Comparison of ENCODE assay signal across 8 cellular contexts in the genomic region with DNA sequence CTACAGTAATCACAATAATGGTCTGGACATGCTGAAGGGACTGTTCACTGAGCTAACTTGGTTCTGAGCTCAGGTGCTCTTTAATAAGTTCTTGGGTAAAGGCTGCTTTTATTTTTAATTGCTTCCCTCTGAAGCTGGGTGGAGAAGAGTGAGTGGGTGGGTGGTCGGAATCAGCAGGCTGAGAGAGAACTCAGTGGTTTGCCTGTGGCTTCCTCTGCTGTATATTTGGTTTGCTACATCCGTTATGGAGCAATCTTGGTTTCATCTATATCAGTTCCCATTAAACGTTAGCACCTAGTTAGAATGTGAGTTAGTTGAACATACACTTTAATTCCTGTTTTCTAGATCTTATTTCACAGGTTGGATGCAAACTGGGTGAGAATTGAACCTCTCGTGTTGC. TPM values are rescaled to one million over a fixed set of nuclear protein-coding genes. Genes with fewer than 3 reads are reported as not detected.
DNase-seq lines count a peak whose midpoint lies in the region; ATAC-seq and TF ChIP-seq lines count a peak whose summit lies in the region.

No MANE protein-coding gene starts in this region.

- no peak overlapping the region for H3K4me3 ChIP-seq in HAP-1
- H3K4me3 ChIP-seq in mammary epithelial cell (replicated peaks in 1 of 3; ENCODE audit: insufficient read depth in 1 of 3, low read depth in 2 of 3, low read length in 3 of 3), result no peak overlapping the region

- peak overlapping the region; percentile 75 for H3K27ac Mint-ChIP-seq in nephron progenitor cell

- no peak overlapping the region for H3K9ac ChIP-seq in mammary epithelial cell (ENCODE audit: insufficient read depth, low read length)

- H3K36me3 ChIP-seq in HAP-1 (replicated peaks) (peaks cover 38% of the 10 kb centered on the region), mammary epithelial cell (ENCODE audit: insufficient read depth, low read length) (peaks cover 17% of the 10 kb centered on the region)

- no peak overlapping the region for H2AFZ ChIP-seq in mammary epithelial cell (ENCODE audit: low read depth, low read length)

- no TSS peak for BruUV-seq in mammary epithelial cell (replicated peaks; lab: Mats Ljungman, UMichigan)

- no peaks in the 10 kb centered on the region for H4K20me1 ChIP-seq in mammary epithelial cell (ENCODE audit: insufficient read depth, low read length)

- CTCF ChIA-PET in mammary epithelial cell (lab: Charles Lee; ENCODE audit: low non-redundant PET), result no interaction called here

- dilution Hi-C loops in mammary epithelial cell (cut with HindIII; ENCODE audit: low sequenced_read_pairs), result no loop called here

- no peak overlapping the region for H3K4me3 Mint-ChIP-seq in nephron progenitor cell

- H3K36me3 Mint-ChIP-seq in nephron progenitor cell (ENCODE audit: low read depth), result peaks cover 57% of the 10 kb centered on the region

- H3K4me2 ChIP-seq in mammary epithelial cell (ENCODE audit: insufficient read depth, low read depth, low read length), result no peak overlapping the region

- DNase-seq in Right ventricle myocardium superior, result no peak
- DNase-seq in cardiac septum (ENCODE audit: low spot score), result no peak
- DNase-seq in activated CD8-positive, alpha-beta memory T cell treated with anti-CD3 and anti-CD28 coated beads for 48 hours (ENCODE audit: low read depth in 2 of 3, low spot score in 2 of 3), result peak in 2 of 3 experiments; percentile 30 to 38
- DNase-seq in nephron progenitor cell, result no peak
- DNase-seq in HAP-1 (ENCODE audit: low spot score in 2 of 2), result no peak
- DNase-seq in mammary epithelial cell, result no peak
- no peak for DNase-seq in iPS-NIHi11 (ENCODE audit: low spot score)

- H3K9me3 ChIP-seq in HAP-1 (no peaks in the 10 kb centered on the region), mammary epithelial cell (replicated peaks; ENCODE audit: insufficient read depth, low read length) (no peaks in the 10 kb centered on the region)

- no peaks in the 10 kb centered on the region for H3K27me3 ChIP-seq in HAP-1 (ENCODE audit: low read depth)
- H3K27me3 ChIP-seq in mammary epithelial cell (ENCODE audit: insufficient read depth, low read length), result no peaks in the 10 kb centered on the region

- H3K4me1 Mint-ChIP-seq in nephron progenitor cell, result no peaks in the 10 kb centered on the region

- no peak overlapping the region for H3K27ac ChIP-seq in mammary epithelial cell (ENCODE audit: insufficient read depth, low read depth, low read length)

- no peaks in the 10 kb centered on the region for H3K27me3 Mint-ChIP-seq in nephron progenitor cell (ENCODE audit: low read depth, poor library complexity)

- intact Hi-C loops in Right ventricle myocardium superior (cut with DNase I) (no loop called here), cardiac septum (cut with DNase I) (no loop called here), mammary epithelial cell (cut with micrococcal nuclease) (no loop called here)

- TF ChIP-seq CTCF in nephron progenitor cell (IDR thresholded peaks at IDR 0.05) (no peak), mammary epithelial cell (conservative IDR thresholded peaks at IDR 0.05 in 1 of 2, IDR thresholded peaks at IDR 0.05 in 1 of 2; ENCODE audit: extremely low read depth in 1 of 2, insufficient read depth in 1 of 2, low read depth in 1 of 2, low read length in 2 of 2) (no peak)

- in situ Hi-C loops in HAP-1 (cut with MboI; ENCODE audit: low sequenced_read_pairs), result no loop called here
- in situ Hi-C loops in mammary epithelial cell (cut with MboI; ENCODE audit: low sequenced_read_pairs in 2 of 2), result no loop called here

- peaks cover 3% of the 10 kb centered on the region for H3K79me2 ChIP-seq in mammary epithelial cell (ENCODE audit: insufficient read depth, low read length)

- peak; percentile 44 for ATAC-seq in Right ventricle myocardium superior (ENCODE audit: poor library complexity)
- ATAC-seq in HG03460 (IDR thresholded peaks at IDR 0.05; ENCODE audit: unreplicated experiment), result peak; percentile 66

- WGBS in mammary epithelial cell (ENCODE audit: low coverage, missing lambda C conversion rate), result 41% methylated on average over 4 of the region's 4 CpGs

- H3K9me3 Mint-ChIP-seq in nephron progenitor cell, result no peaks in the 10 kb centered on the region

- H3K4me1 ChIP-seq in HAP-1, result no peaks in the 10 kb centered on the region
- H3K4me1 ChIP-seq in mammary epithelial cell (ENCODE audit: insufficient read depth, low read length), result peaks cover 21% of the 10 kb centered on the region

RNA-seq across cellular contexts. Expression of a gene that starts 23.3 kb away (rescaled TPM):
- total RNA-seq in Right ventricle myocardium superior, result 28.9 TPM
- 30.1 TPM for total RNA-seq in cardiac septum
- 10 to 100 TPM; 82.2 to 82.3 TPM for total RNA-seq in mammary epithelial cell
- 91.3 TPM for polyA plus RNA-seq in mammary epithelial cell
- polyA minus RNA-seq in mammary epithelial cell, result 42.8 TPM

RNA-seq across cellular contexts. Expression of a gene that starts 50.0 kb away (rescaled TPM):
- total RNA-seq in Right ventricle myocardium superior, result 8.4 TPM
- 11.6 TPM for total RNA-seq in cardiac septum
- total RNA-seq in mammary epithelial cell, result 10 to 100 TPM; 24.3 to 28.8 TPM
- polyA plus RNA-seq in mammary epithelial cell, result 16.8 TPM
- 24.4 TPM for polyA minus RNA-seq in mammary epithelial cell

RNA-seq across cellular contexts. Expression of a gene that starts 54.6 kb away (rescaled TPM):
- total RNA-seq in Right ventricle myocardium superior (53.0 TPM), cardiac septum (61.8 TPM), mammary epithelial cell (10 to 100 TPM; 56.5 to 74.5 TPM)
- polyA plus RNA-seq in mammary epithelial cell, result 24.1 TPM
- 93.5 TPM for polyA minus RNA-seq in mammary epithelial cell

Comparison
In these comparisons a context has a peak if more than half of its experiments do, and no peak if none do; other contexts are left out.
1. DNase-seq: peak in activated CD8-positive, alpha-beta memory T cell treated with anti-CD3 and anti-CD28 coated beads for 48 hours (2 of 3); none in Right ventricle myocardium superior (single experiment), cardiac septum (single experiment), nephron progenitor cell (single experiment), HAP-1 (0 of 2), mammary epithelial cell (single experiment) and iPS-NIHi11 (single experiment).